8 cellular contexts compared by ENCODE assay signal in the genomic region with DNA sequence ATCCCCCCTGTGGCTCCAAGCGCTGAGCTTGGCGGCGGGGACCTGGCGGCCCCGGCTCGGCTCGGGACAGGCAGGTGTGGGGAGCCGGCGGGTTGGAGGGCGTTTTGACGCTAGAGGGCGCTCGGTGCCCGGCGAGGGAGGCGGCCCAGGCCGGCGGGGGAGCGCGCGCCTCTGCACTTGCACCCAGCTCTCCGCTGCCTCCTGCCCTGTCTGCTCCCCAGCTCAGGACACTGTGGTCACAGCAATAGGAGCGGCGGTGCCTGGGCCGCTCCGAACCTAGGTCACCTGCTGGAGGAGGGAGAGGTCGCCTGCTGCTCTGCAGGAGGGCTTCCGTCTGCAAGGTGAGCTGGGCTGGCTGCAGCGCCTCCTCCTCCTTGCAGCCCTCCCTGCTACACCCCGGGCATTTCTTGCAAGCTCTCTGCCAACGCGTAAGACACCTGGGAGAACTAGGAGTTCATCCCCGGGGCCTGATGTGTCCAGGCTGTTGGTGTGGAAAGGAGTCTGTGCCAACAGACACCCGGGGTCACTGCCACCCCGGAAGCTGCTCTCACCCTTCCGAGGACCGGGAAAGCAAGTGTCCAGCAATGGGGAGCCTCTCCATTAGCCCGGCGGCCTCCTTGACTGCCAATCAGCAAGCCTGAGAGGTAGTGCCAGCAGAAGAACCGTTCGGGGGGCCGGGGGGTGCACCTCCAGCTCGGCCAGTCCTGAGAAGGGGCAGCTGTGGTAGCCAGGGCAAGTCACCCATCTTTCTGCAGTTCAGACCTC.
DNase-seq lines count a peak whose midpoint lies in the region; ATAC-seq, FAIRE-seq and TF ChIP-seq lines count a peak whose summit lies in the region.

No MANE protein-coding gene starts in this region.

- H3K4me1 ChIP-seq in GM12878 (ENCODE audit: control insufficient read depth, insufficient read depth, low read length), result no peaks in the 10 kb centered on the region

- H4K20me1 ChIP-seq in GM12878 (ENCODE audit: control insufficient read depth, insufficient read depth), result no peaks in the 10 kb centered on the region

- no peak overlapping the region for H3K4me2 ChIP-seq in GM12878 (ENCODE audit: control insufficient read depth, insufficient read depth)

- 39% methylated on average over 37 of the region's 43 CpGs for WGBS in GM12878 (ENCODE audit: insufficient coverage, insufficient replicate concordance, low lambda C conversion rate, missing lambda C conversion rate)

- intact Hi-C loops in GM12878 (cut with micrococcal nuclease; ENCODE audit: unreplicated experiment), result no loop called here

- no peaks in the 10 kb centered on the region for H3K36me3 Mint-ChIP-seq in immature natural killer cell

- TF ChIP-seq RAD21 in GM12878 (IDR thresholded peaks at IDR 0.05; ENCODE audit: insufficient read depth, low read depth, low read length), result peak; percentile 44

- in situ Hi-C loops in GM12878 (cut with MboI), result no loop called here

- H3K4me1 Mint-ChIP-seq in immature natural killer cell, result peaks cover 2 to 8% of the 10 kb centered on the region in 2 donors

- CTCF ChIA-PET in GM12878 (lab: Yijun Ruan, JAX), result interaction anchor here (1.0 to 1.9 kb wide), 4 partner anchors 15 to 1034 kb away, joined by 3 to 7 read pairs (median 4); no protein-coding TSS in a partner anchor

- H3K27ac ChIP-seq in GM12878 (ENCODE audit: control insufficient read depth, insufficient read depth), result no peak overlapping the region

- H3K4me3 ChIP-seq in GM12878, result no peak overlapping the region

- H3K27ac Mint-ChIP-seq in immature natural killer cell, result no peak overlapping the region

- TF ChIP-seq POLR2A in GM12878 (IDR thresholded peaks at IDR 0.05; ENCODE audit: low read depth, low read length), result no peak

- no peak overlapping the region for H2AFZ ChIP-seq in GM12878 (ENCODE audit: control insufficient read depth, low read depth, low read length)

- DNase-seq in activated CD8-positive, alpha-beta memory T cell treated with anti-CD3 and anti-CD28 coated beads for 24 hours, result peak; percentile 64
- DNase-seq in activated CD8-positive, alpha-beta memory T cell treated with anti-CD3 and anti-CD28 coated beads, Interleukin-2, amount 50 U/mL, for 4 hours, result no peak
- DNase-seq in NCI-H526 treated with DMSO at 0.1 percent for 48 hours (lab: John Stamatoyannopoulos, UW) (peak; percentile 2), GM12878 (ENCODE audit: low read depth, low spot score) (no peak), immature natural killer cell (peak in 2 of 3 donors; percentile 2 to 11)
- peak; percentile 15 for DNase-seq in stimulated activated CD8-positive, alpha-beta memory T cell treated with anti-CD3 and anti-CD28 coated beads, Interleukin-15, amount 100 ng/mL, for 24 hours (ENCODE audit: low read depth)

- RAD21 ChIA-PET in GM12878 (lab: Charles Lee; ENCODE audit: unreplicated experiment), result no interaction called here

- peaks cover 0 to 7% (median under 1%) of the 10 kb centered on the region in 6 donors for H3K9me3 Mint-ChIP-seq in immature natural killer cell

- H3K27me3 Mint-ChIP-seq in immature natural killer cell (ENCODE audit: low read depth in 3 of 3), result peaks cover 2 to 12% (median 8%) of the 10 kb centered on the region in 3 donors

- no TSS peak for BruUV-seq in GM12878 (replicated peaks; lab: Mats Ljungman, UMichigan)

- H3K4me3 Mint-ChIP-seq in immature natural killer cell, result no peak overlapping the region

- no peaks in the 10 kb centered on the region for H3K36me3 ChIP-seq in GM12878 (ENCODE audit: control insufficient read depth in 2 of 2, insufficient read depth in 2 of 2, low read length in 1 of 2)

- ATAC-seq in GM12878, result peak; percentile 81
- no peak for ATAC-seq in GM21737 (IDR thresholded peaks at IDR 0.05; ENCODE audit: unreplicated experiment)
- no peak for ATAC-seq in GM21515 (IDR thresholded peaks at IDR 0.05; ENCODE audit: unreplicated experiment)

- SMC1A ChIA-PET in GM12878 (lab: Charles Lee; ENCODE audit: uncharacterized antibody, unreplicated experiment), result interaction anchor here (2.0 kb wide), 1 partner anchor 1034 kb away, joined by 7 read pairs; no protein-coding TSS in a partner anchor

- H3K27me3 ChIP-seq in GM12878 (replicated peaks in 1 of 2; ENCODE audit: control insufficient read depth in 2 of 2, insufficient read depth in 2 of 2, low read length in 1 of 2), result no peaks in the 10 kb centered on the region

- FAIRE-seq in GM12878 (lab: Jason Lieb, UNC), result no peak

- H3K9ac ChIP-seq in GM12878 (ENCODE audit: control insufficient read depth, insufficient read depth, low read length), result no peak overlapping the region

- H3K9me3 ChIP-seq in GM12878 (replicated peaks; ENCODE audit: control insufficient read depth, insufficient read depth, low read length), result no peaks in the 10 kb centered on the region; the same call in 2 of the 3 replicates

- POLR2A ChIA-PET in GM12878 (lab: Charles Lee), result no interaction called here

- H3K79me2 ChIP-seq in GM12878 (ENCODE audit: control insufficient read depth, insufficient read depth, low read length), result no peaks in the 10 kb centered on the region

- TF ChIP-seq EP300 in GM12878 (IDR thresholded peaks at IDR 0.05; ENCODE audit: borderline replicate concordance in 1 of 2, control insufficient read depth in 1 of 2, low read depth in 2 of 2, low read length in 2 of 2), result no peak

- TF ChIP-seq CTCF in GM12878 (IDR thresholded peaks at IDR 0.05 in 2 of 3, conservative IDR thresholded peaks at IDR 0.05 in 1 of 3; ENCODE audit: control insufficient read depth in 2 of 3, extremely low read depth in 1 of 3, insufficient read depth in 1 of 3, low read depth in 3 of 3, low read length in 3 of 3), result peak in 2 of 3 experiments; percentile 8 to 33; a peak in 1 of 6 replicates

TF ChIP-seq in GM12878, 131 proteins besides CTCF, POLR2A, EP300 and RAD21:
- TF ChIP-seq, protein P1, sequence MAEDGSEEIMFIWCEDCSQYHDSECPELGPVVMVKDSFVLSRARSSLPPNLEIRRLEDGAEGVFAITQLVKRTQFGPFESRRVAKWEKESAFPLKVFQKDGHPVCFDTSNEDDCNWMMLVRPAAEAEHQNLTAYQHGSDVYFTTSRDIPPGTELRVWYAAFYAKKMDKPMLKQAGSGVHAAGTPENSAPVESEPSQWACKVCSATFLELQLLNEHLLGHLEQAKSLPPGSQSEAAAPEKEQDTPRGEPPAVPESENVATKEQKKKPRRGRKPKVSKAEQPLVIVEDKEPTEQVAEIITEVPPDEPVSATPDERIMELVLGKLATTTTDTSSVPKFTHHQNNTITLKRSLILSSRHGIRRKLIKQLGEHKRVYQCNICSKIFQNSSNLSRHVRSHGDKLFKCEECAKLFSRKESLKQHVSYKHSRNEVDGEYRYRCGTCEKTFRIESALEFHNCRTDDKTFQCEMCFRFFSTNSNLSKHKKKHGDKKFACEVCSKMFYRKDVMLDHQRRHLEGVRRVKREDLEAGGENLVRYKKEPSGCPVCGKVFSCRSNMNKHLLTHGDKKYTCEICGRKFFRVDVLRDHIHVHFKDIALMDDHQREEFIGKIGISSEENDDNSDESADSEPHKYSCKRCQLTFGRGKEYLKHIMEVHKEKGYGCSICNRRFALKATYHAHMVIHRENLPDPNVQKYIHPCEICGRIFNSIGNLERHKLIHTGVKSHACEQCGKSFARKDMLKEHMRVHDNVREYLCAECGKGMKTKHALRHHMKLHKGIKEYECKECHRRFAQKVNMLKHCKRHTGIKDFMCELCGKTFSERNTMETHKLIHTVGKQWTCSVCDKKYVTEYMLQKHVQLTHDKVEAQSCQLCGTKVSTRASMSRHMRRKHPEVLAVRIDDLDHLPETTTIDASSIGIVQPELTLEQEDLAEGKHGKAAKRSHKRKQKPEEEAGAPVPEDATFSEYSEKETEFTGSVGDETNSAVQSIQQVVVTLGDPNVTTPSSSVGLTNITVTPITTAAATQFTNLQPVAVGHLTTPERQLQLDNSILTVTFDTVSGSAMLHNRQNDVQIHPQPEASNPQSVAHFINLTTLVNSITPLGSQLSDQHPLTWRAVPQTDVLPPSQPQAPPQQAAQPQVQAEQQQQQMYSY (CRISPR knock-in tag; IDR thresholded peaks at IDR 0.05), result no peak
- TF ChIP-seq SMC3 (IDR thresholded peaks at IDR 0.05; ENCODE audit: borderline replicate concordance, low read length), result peak; percentile 22; the same call in 1 of the 2 replicates

Comparison
In these comparisons a context has a peak if more than half of its experiments do, and no peak if none do; other contexts are left out.
1. DNase-seq: peak in activated CD8-positive, alpha-beta memory T cell treated with anti-CD3 and anti-CD28 coated beads for 24 hours (single experiment), NCI-H526 treated with DMSO at 0.1 percent for 48 hours (single experiment), immature natural killer cell (2 of 3) and stimulated activated CD8-positive, alpha-beta memory T cell treated with anti-CD3 and anti-CD28 coated beads, Interleukin-15, amount 100 ng/mL, for 24 hours (single experiment); none in activated CD8-positive, alpha-beta memory T cell treated with anti-CD3 and anti-CD28 coated beads, Interleukin-2, amount 50 U/mL, for 4 hours (single experiment) and GM12878 (single experiment).